Comparison of ENCODE assay signal across 1 cellular context in genomic region chr2:168180483-168180882, GRCh38.
A peak's percentile ranks its signal among the peaks of the same experiment; 100 is the strongest.
TF ChIP-seq lines count a peak whose summit lies in the region.

No MANE protein-coding gene starts in this region.

TF ChIP-seq in HepG2, 621 proteins besides CTCF, POLR2A, EP300 and RAD21 (continued from another document and continues in another):
- TF ChIP-seq ZBTB33 (CRISPR knock-in tag; IDR thresholded peaks at IDR 0.05) (peak; percentile 11; the same call in 1 of the 2 replicates), CEBPG (CRISPR knock-in tag; IDR thresholded peaks at IDR 0.05) (peak; percentile 76), REST (IDR thresholded peaks at IDR 0.05; ENCODE audit: borderline replicate concordance in 1 of 2, low read depth in 1 of 2, low read length in 2 of 2) (no peak), ZBED4 (CRISPR knock-in tag; IDR thresholded peaks at IDR 0.05; ENCODE audit: borderline replicate concordance) (0 out of 2 replicates have a peak, but pooled peaks have one; percentile 14), TRIM24 (CRISPR knock-in tag; IDR thresholded peaks at IDR 0.05) (no peak), ZNF572 (CRISPR knock-in tag; IDR thresholded peaks at IDR 0.05) (no peak), GLI4 (CRISPR knock-in tag; IDR thresholded peaks at IDR 0.05; ENCODE audit: borderline replicate concordance) (no peak), KLF6 (CRISPR knock-in tag; IDR thresholded peaks at IDR 0.05) (peak; percentile 69), ARID5B (CRISPR knock-in tag; IDR thresholded peaks at IDR 0.05) (peak; percentile 84), ZNF280D (CRISPR knock-in tag; IDR thresholded peaks at IDR 0.05) (peak; percentile 33; the same call in 1 of the 2 replicates), HOXA5 (CRISPR knock-in tag; IDR thresholded peaks at IDR 0.05) (peak; percentile 7; the same call in 1 of the 2 replicates), FOSL2 (CRISPR knock-in tag; IDR thresholded peaks at IDR 0.05) (0 out of 2 replicates have a peak, but pooled peaks have one; percentile 17), HMGXB3 (CRISPR knock-in tag; IDR thresholded peaks at IDR 0.05; ENCODE audit: borderline replicate concordance) (0 out of 2 replicates have a peak, but pooled peaks have one; percentile 28), GATAD2A (CRISPR knock-in tag; IDR thresholded peaks at IDR 0.05) (peak; percentile 69), KMT2B (CRISPR knock-in tag; IDR thresholded peaks at IDR 0.05) (no peak), YY1 (IDR thresholded peaks at IDR 0.05; ENCODE audit: insufficient read depth, insufficient replicate concordance, low read depth, low read length) (no peak), RFX3 (CRISPR knock-in tag; IDR thresholded peaks at IDR 0.05) (0 out of 2 replicates have a peak, but pooled peaks have one; percentile 17), DNMT3B (CRISPR knock-in tag; conservative IDR thresholded peaks at IDR 0.05) (0 out of 2 replicates have a peak, but pooled peaks have one; percentile 34), SALL1 (CRISPR knock-in tag; IDR thresholded peaks at IDR 0.05) (peak; percentile 15; the same call in 1 of the 2 replicates), ZNF335 (CRISPR knock-in tag; IDR thresholded peaks at IDR 0.05) (peak; percentile 46; the same call in 1 of the 2 replicates), IKZF5 (CRISPR knock-in tag; IDR thresholded peaks at IDR 0.05) (peak; percentile 31; the same call in 1 of the 2 replicates), NAIF1 (CRISPR knock-in tag; IDR thresholded peaks at IDR 0.05; ENCODE audit: borderline replicate concordance) (no peak), ZNF816 (CRISPR knock-in tag; IDR thresholded peaks at IDR 0.05; ENCODE audit: borderline replicate concordance) (0 out of 2 replicates have a peak, but pooled peaks have one; percentile 58), HDAC1 (CRISPR knock-in tag; IDR thresholded peaks at IDR 0.05) (peak; percentile 55; the same call in 1 of the 2 replicates), ZBTB7B (CRISPR knock-in tag; IDR thresholded peaks at IDR 0.05) (peak; percentile 35), GMEB1 (CRISPR knock-in tag; IDR thresholded peaks at IDR 0.05; ENCODE audit: borderline replicate concordance) (no peak), ZNF33A (CRISPR knock-in tag; IDR thresholded peaks at IDR 0.05; ENCODE audit: borderline replicate concordance) (0 out of 2 replicates have a peak, but pooled peaks have one; percentile 21), FOXO1 (CRISPR knock-in tag; IDR thresholded peaks at IDR 0.05) (peak; percentile 24; the same call in 1 of the 2 replicates)
